36 cellular contexts compared by ENCODE assay signal in the genomic region with DNA sequence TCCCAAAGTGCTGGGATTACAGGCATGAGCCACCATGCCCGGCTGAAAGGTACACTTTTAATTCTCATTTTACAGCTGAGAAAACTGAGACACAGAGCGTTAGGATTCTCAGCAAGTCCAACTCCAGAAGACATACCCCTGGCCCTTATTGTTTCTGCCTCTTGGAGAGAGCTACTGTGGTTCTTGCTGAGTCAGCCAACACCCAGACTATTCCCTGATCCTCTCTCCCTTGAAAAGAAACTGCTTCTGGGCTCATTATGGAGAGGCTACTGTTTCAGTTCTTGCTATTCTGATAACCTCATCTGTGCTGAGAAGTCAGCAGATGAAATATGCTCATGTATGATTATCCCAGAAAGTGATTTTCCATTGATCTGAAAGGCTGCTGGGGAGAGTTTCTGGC.
"Had no signal": no experiment of that assay in that cellular context is flagged by ENCODE, and none has a peak within 500 bp of the region (broad histone marks: within the 10 kb centered on the region; RNA-seq: fewer than 3 reads in every experiment).

No MANE protein-coding gene starts in this region.

- H3K9me3 ChIP-seq: ascending aorta, body of pancreas, breast epithelium had no signal

- H3K27ac Mint-ChIP-seq: activated B cell treated with CpG ODN at 0.5 μM for 24 hours; activated CD4-positive, alpha-beta memory T cell treated with anti-CD3 and anti-CD28 coated beads for 36 hours; activated CD4-positive, alpha-beta T cell treated with anti-CD3 and anti-CD28 coated beads, Interleukin-2, amount 10 ng/mL, durations not matched to agents 24 days and 14 days; activated CD8-positive, alpha-beta T cell treated with anti-CD3 and anti-CD28 coated beads for 36 hours; activated naive CD4-positive, alpha-beta T cell treated with anti-CD3 and anti-CD28 coated beads, Interleukin-2, amount 10 ng/mL, durations not matched to agents 7 days and 5 days; activated naive CD4-positive, alpha-beta T cell treated with anti-CD3 and anti-CD28 coated beads, Interleukin-2, amount 50 U/mL, for 24 hours; activated naive CD8-positive, alpha-beta T cell; activated naive CD8-positive, alpha-beta T cell treated with anti-CD3 and anti-CD28 coated beads, Interleukin-2, amount 10 ng/mL, durations not matched to agents 7 days and 5 days; activated naive CD8-positive, alpha-beta T cell treated with anti-CD3 and anti-CD28 coated beads, Interleukin-2, amount 50 U/mL, for 24 hours; activated T-helper 2 cell treated with anti-CD3 and anti-CD28 coated beads, Interferon-gamma antibody, Interleukin-2, Interleukin-4, amounts not matched to agents 10 μg/mL and 5 μg/mL and 100 μg/mL, durations not matched to agents 14 hours and 24 hours and 36 hours; T-helper 1 cell treated with Interleukin-12 subunit alpha and Interleukin-12 subunit beta and Interleukin-4 antibody, amounts not matched to agents 30 μg/mL and 1 μg/mL, for 36 hours; T-helper 2 cell treated with Interferon-gamma antibody and Interleukin-4, amounts not matched to agents 5 μg/mL and 100 μg/mL, for 36 hours had no signal

- H3K27me3 ChIP-seq: ascending aorta, body of pancreas, brain microvascular endothelial cell, breast epithelium had no signal

- H3K4me1 ChIP-seq: ascending aorta, body of pancreas, breast epithelium had no signal

- DNase-seq: activated B cell treated with CpG ODN at 0.5 μM for 24 hours; activated CD4-positive, alpha-beta memory T cell treated with anti-CD3 and anti-CD28 coated beads for 36 hours; activated CD4-positive, alpha-beta T cell treated with anti-CD3 and anti-CD28 coated beads for 4 hours; activated CD4-positive, alpha-beta T cell treated with anti-CD3 and anti-CD28 coated beads, Interleukin-2, amount 10 ng/mL, durations not matched to agents 24 days and 14 days; activated CD4-positive, alpha-beta T cell treated with anti-CD3 and anti-CD28 coated beads, Interleukin-2, amount 50 U/mL, for 1 hour; activated CD4-positive, alpha-beta T cell treated with anti-CD3 and anti-CD28 coated beads, Interleukin-2, amount 50 U/mL, for 4 hours; activated CD4-positive, CD25-positive, alpha-beta regulatory T cell treated with anti-CD3 and anti-CD28 coated beads, Interleukin-2, amount 50 U/mL, for 72 hours; activated CD8-positive, alpha-beta memory T cell treated with anti-CD3 and anti-CD28 coated beads, Interleukin-2, amount 50 U/mL, for 4 hours; activated CD8-positive, alpha-beta T cell treated with anti-CD3 and anti-CD28 coated beads for 36 hours; activated effector memory CD4-positive, alpha-beta T cell treated with Interleukin-2 at 50 U/mL for 16 hours; activated gamma-delta T cell; activated naive CD4-positive, alpha-beta T cell treated with anti-CD3 and anti-CD28 coated beads, Interleukin-2, amount 10 ng/mL, durations not matched to agents 7 days and 5 days; activated naive CD4-positive, alpha-beta T cell treated with Interleukin-2 at 50 U/mL for 16 hours; activated naive CD8-positive, alpha-beta T cell treated with anti-CD3 and anti-CD28 coated beads, Interleukin-2, amount 10 ng/mL, durations not matched to agents 7 days and 5 days; activated naive CD8-positive, alpha-beta T cell treated with anti-CD3 and anti-CD28 coated beads, Interleukin-2, amount 50 U/mL, for 24 hours; activated T-cell treated with anti-CD3 and anti-CD28 coated beads for 4 hours; activated T-cell treated with anti-CD3 and anti-CD28 coated beads, Interleukin-2, amount 50 U/mL, for 1 hour; activated T-cell treated with anti-CD3 and anti-CD28 coated beads, Interleukin-2, amount 50 U/mL, for 4 hours; amygdala; anterior cingulate cortex; body of pancreas; brain microvascular endothelial cell; central memory CD4-positive, alpha-beta T cell; SW 1271; T-helper 1 cell; T-helper 2 cell; T-helper 9 cell had no signal

- H3K36me3 ChIP-seq: ascending aorta, brain microvascular endothelial cell, breast epithelium had no signal

- H3K4me3 ChIP-seq: ascending aorta, body of pancreas, breast epithelium had no signal

- H3K9me3 Mint-ChIP-seq: activated CD4-positive, alpha-beta T cell treated with anti-CD3 and anti-CD28 coated beads, Interleukin-2, amount 10 ng/mL, durations not matched to agents 24 days and 14 days; activated CD8-positive, alpha-beta T cell treated with anti-CD3 and anti-CD28 coated beads for 36 hours; activated naive CD4-positive, alpha-beta T cell treated with anti-CD3 and anti-CD28 coated beads, Interleukin-2, amount 50 U/mL, for 24 hours; activated naive CD8-positive, alpha-beta T cell treated with anti-CD3 and anti-CD28 coated beads, Interleukin-2, amount 50 U/mL, for 24 hours; T-helper 1 cell treated with Interleukin-12 subunit alpha and Interleukin-12 subunit beta and Interleukin-4 antibody, amounts not matched to agents 30 μg/mL and 1 μg/mL, for 36 hours had no signal

- H3K4me3 Mint-ChIP-seq: activated B cell treated with CpG ODN at 0.5 μM for 24 hours; activated CD4-positive, alpha-beta memory T cell treated with anti-CD3 and anti-CD28 coated beads for 36 hours; activated CD4-positive, alpha-beta T cell treated with anti-CD3 and anti-CD28 coated beads, Interleukin-2, amount 10 ng/mL, durations not matched to agents 24 days and 14 days; activated CD8-positive, alpha-beta T cell treated with anti-CD3 and anti-CD28 coated beads for 36 hours; activated naive CD4-positive, alpha-beta T cell treated with anti-CD3 and anti-CD28 coated beads, Interleukin-2, amount 10 ng/mL, durations not matched to agents 7 days and 5 days; activated naive CD4-positive, alpha-beta T cell treated with anti-CD3 and anti-CD28 coated beads, Interleukin-2, amount 50 U/mL, for 24 hours; activated naive CD8-positive, alpha-beta T cell; activated naive CD8-positive, alpha-beta T cell treated with anti-CD3 and anti-CD28 coated beads, Interleukin-2, amount 10 ng/mL, durations not matched to agents 7 days and 5 days; activated naive CD8-positive, alpha-beta T cell treated with anti-CD3 and anti-CD28 coated beads, Interleukin-2, amount 50 U/mL, for 24 hours; activated T-cell treated with anti-CD3 and anti-CD28 coated beads, Interleukin-2, amount 50 U/mL, for 4 hours; T-helper 1 cell treated with Interleukin-12 subunit alpha and Interleukin-12 subunit beta and Interleukin-4 antibody, amounts not matched to agents 30 μg/mL and 1 μg/mL, for 36 hours; T-helper 2 cell treated with Interferon-gamma antibody and Interleukin-4, amounts not matched to agents 5 μg/mL and 100 μg/mL, for 36 hours had no signal

- ATAC-seq: activated CD8-positive, alpha-beta T cell treated with anti-CD3 and anti-CD28 coated beads for 36 hours; activated naive CD8-positive, alpha-beta T cell treated with anti-CD3 and anti-CD28 coated beads, Interleukin-2, amount 50 U/mL, for 24 hours; activated T-cell treated with anti-CD3 and anti-CD28 coated beads, Interleukin-2, amount 50 U/mL, for 4 hours; body of pancreas had no signal

- H3K4me1 Mint-ChIP-seq: activated B cell treated with CpG ODN at 0.5 μM for 24 hours; activated CD4-positive, alpha-beta T cell treated with anti-CD3 and anti-CD28 coated beads, Interleukin-2, amount 10 ng/mL, durations not matched to agents 24 days and 14 days; activated naive CD4-positive, alpha-beta T cell treated with anti-CD3 and anti-CD28 coated beads, Interleukin-2, amount 10 ng/mL, durations not matched to agents 7 days and 5 days; activated naive CD4-positive, alpha-beta T cell treated with anti-CD3 and anti-CD28 coated beads, Interleukin-2, amount 50 U/mL, for 24 hours; activated naive CD8-positive, alpha-beta T cell treated with anti-CD3 and anti-CD28 coated beads, Interleukin-2, amount 10 ng/mL, durations not matched to agents 7 days and 5 days; activated naive CD8-positive, alpha-beta T cell treated with anti-CD3 and anti-CD28 coated beads, Interleukin-2, amount 50 U/mL, for 24 hours had no signal

- FAIRE-seq: TTC549 had no signal

- H3K36me3 Mint-ChIP-seq: activated CD4-positive, alpha-beta memory T cell treated with anti-CD3 and anti-CD28 coated beads for 36 hours; activated naive CD4-positive, alpha-beta T cell treated with anti-CD3 and anti-CD28 coated beads, Interleukin-2, amount 10 ng/mL, durations not matched to agents 7 days and 5 days; activated naive CD4-positive, alpha-beta T cell treated with anti-CD3 and anti-CD28 coated beads, Interleukin-2, amount 50 U/mL, for 24 hours; activated naive CD8-positive, alpha-beta T cell; activated naive CD8-positive, alpha-beta T cell treated with anti-CD3 and anti-CD28 coated beads, Interleukin-2, amount 10 ng/mL, durations not matched to agents 7 days and 5 days had no signal

- H3K27me3 Mint-ChIP-seq: activated B cell treated with CpG ODN at 0.5 μM for 24 hours; activated CD4-positive, alpha-beta memory T cell treated with anti-CD3 and anti-CD28 coated beads for 36 hours; activated CD4-positive, alpha-beta T cell treated with anti-CD3 and anti-CD28 coated beads, Interleukin-2, amount 10 ng/mL, durations not matched to agents 24 days and 14 days; activated CD8-positive, alpha-beta T cell treated with anti-CD3 and anti-CD28 coated beads for 36 hours; activated naive CD4-positive, alpha-beta T cell treated with anti-CD3 and anti-CD28 coated beads, Interleukin-2, amount 10 ng/mL, durations not matched to agents 7 days and 5 days; activated naive CD4-positive, alpha-beta T cell treated with anti-CD3 and anti-CD28 coated beads, Interleukin-2, amount 50 U/mL, for 24 hours; activated naive CD8-positive, alpha-beta T cell; activated naive CD8-positive, alpha-beta T cell treated with anti-CD3 and anti-CD28 coated beads, Interleukin-2, amount 10 ng/mL, durations not matched to agents 7 days and 5 days; activated naive CD8-positive, alpha-beta T cell treated with anti-CD3 and anti-CD28 coated beads, Interleukin-2, amount 50 U/mL, for 24 hours had no signal

- H3K27ac ChIP-seq: ascending aorta, body of pancreas, brain microvascular endothelial cell, breast epithelium, VCaP had no signal
